9 cellular contexts compared by ENCODE assay signal in the genomic region with DNA sequence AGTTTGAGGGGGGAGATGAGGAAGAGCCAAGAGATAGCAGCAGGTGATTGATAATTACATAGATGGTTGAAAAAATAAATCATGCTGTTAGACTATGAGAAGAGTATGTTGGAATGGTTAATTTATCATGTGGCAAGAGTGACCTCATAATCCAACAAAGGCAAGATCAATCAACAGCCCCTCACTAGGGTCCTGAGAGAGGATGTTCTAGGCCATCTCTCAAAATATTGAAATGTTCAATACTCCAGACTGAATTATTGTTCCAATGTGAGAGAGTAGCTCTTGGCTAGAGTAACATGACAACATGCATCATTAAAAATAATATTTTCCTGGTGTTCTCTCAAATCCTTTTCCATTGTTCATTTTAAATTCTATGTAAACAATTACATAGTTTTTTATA.
A peak's percentile ranks its signal among the peaks of the same experiment; 100 is the strongest.
DNase-seq lines count a peak whose midpoint lies in the region; ATAC-seq, FAIRE-seq and TF ChIP-seq lines count a peak whose summit lies in the region.
"Had no signal": no experiment of that assay in that cellular context is flagged by ENCODE, and none has a peak within 500 bp of the region (broad histone marks: within the 10 kb centered on the region; RNA-seq: fewer than 3 reads in every experiment).

No MANE protein-coding gene starts in this region.

- H3K9me3 Mint-ChIP-seq in activated CD4-positive, alpha-beta T cell treated with anti-CD3 and anti-CD28 coated beads, Interleukin-2, amount 10 ng/mL, durations not matched to agents 7 days and 5 days, result no peaks in the 10 kb centered on the region
- H3K9me3 Mint-ChIP-seq in activated T-helper 1 cell treated with anti-CD3 and anti-CD28 coated beads, Interleukin-12 subunit alpha, Interleukin-12 subunit beta, Interleukin-2, Interleukin-4 antibody, amounts not matched to agents 30 ng/mL and 10 ng/mL and 1 ng/mL, durations not matched to agents 14 hours and 24 hours and 36 hours, result no peaks in the 10 kb centered on the region

- H3K9ac ChIP-seq in keratinocyte (ENCODE audit: control insufficient read depth, extremely low read depth, insufficient read depth, low read length), result no peak overlapping the region

- peak overlapping the region; percentile 50 for H3K4me2 ChIP-seq in keratinocyte (ENCODE audit: control insufficient read depth, extremely low read depth, insufficient read depth, low read depth, low read length)

- no peaks in the 10 kb centered on the region for H3K27me3 Mint-ChIP-seq in activated CD4-positive, alpha-beta T cell treated with anti-CD3 and anti-CD28 coated beads, Interleukin-2, amount 10 ng/mL, durations not matched to agents 7 days and 5 days
- no peaks in the 10 kb centered on the region for H3K27me3 Mint-ChIP-seq in activated T-helper 1 cell treated with anti-CD3 and anti-CD28 coated beads, Interleukin-12 subunit alpha, Interleukin-12 subunit beta, Interleukin-2, Interleukin-4 antibody, amounts not matched to agents 30 ng/mL and 10 ng/mL and 1 ng/mL, durations not matched to agents 14 hours and 24 hours and 36 hours (ENCODE audit: insufficient read depth)

- peaks cover 2% of the 10 kb centered on the region for H3K79me2 ChIP-seq in keratinocyte (ENCODE audit: control insufficient read depth, insufficient read depth, low read length)

- intact Hi-C loops in activated T-helper 1 cell treated with anti-CD3 and anti-CD28 coated beads, Interleukin-12 subunit alpha, Interleukin-12 subunit beta, Interleukin-2, Interleukin-4 antibody, amounts not matched to agents 30 ng/mL and 10 ng/mL and 1 ng/mL, durations not matched to agents 14 hours and 24 hours and 36 hours (cut with micrococcal nuclease), result loop anchor here (2.0 to 10.0 kb wide), 5 partner anchors 135 to 839 kb away; partner anchors contain the start of genes BBIP1, SHOC2 and XPNPEP1

- no peak for DNase-seq in activated CD4-positive, alpha-beta T cell treated with anti-CD3 and anti-CD28 coated beads, Interleukin-2, amount 10 ng/mL, durations not matched to agents 7 days and 5 days
- no peak for DNase-seq in activated CD4-positive, alpha-beta T cell treated with anti-CD3 and anti-CD28 coated beads, Interleukin-2, amount 50 U/mL, for 1 hour
- DNase-seq in activated T-helper 1 cell treated with anti-CD3 and anti-CD28 coated beads, Interleukin-12 subunit alpha, Interleukin-12 subunit beta, Interleukin-2, Interleukin-4 antibody, amounts not matched to agents 30 ng/mL and 10 ng/mL and 1 ng/mL, durations not matched to agents 14 hours and 24 hours and 36 hours (ENCODE audit: low spot score), result no peak
- DNase-seq in keratinocyte (ENCODE audit: low read depth, low spot score), result no peak
- DNase-seq in substantia nigra (lab: John Stamatoyannopoulos, UW), result no peak
- DNase-seq in SK-N-DZ (ENCODE audit: low spot score), result no peak
- DNase-seq in foreskin fibroblast, result no peak
- DNase-seq: NCI-H1105 had no signal

- no peak overlapping the region for H3K27ac ChIP-seq in keratinocyte (ENCODE audit: control insufficient read depth, insufficient read depth, low read length)
- peak overlapping the region; percentile 59 for H3K27ac ChIP-seq in substantia nigra (ENCODE audit: low read depth, low read length, poor library complexity, severe bottlenecking)

- dilution Hi-C loops in keratinocyte (cut with MboI; ENCODE audit: extremely low pct_ligation_motif_present, low sequenced_read_pairs), result no loop called here

- H2AFZ ChIP-seq in keratinocyte (ENCODE audit: control insufficient read depth, low read length), result no peak overlapping the region

- no peak for ATAC-seq in HG03442 (IDR thresholded peaks at IDR 0.05; ENCODE audit: unreplicated experiment)

- FAIRE-seq in keratinocyte (lab: Jason Lieb, UNC), result no peak

- H3K36me3 ChIP-seq in keratinocyte (ENCODE audit: control insufficient read depth in 2 of 2, extremely low read depth in 1 of 2, insufficient read depth in 2 of 2, low read length in 2 of 2), result no peaks in the 10 kb centered on the region

- H3K9me1 ChIP-seq in keratinocyte (ENCODE audit: control insufficient read depth, extremely low read depth, insufficient read depth, low read length), result peaks cover 2% of the 10 kb centered on the region

- H3K4me3 Mint-ChIP-seq in activated CD4-positive, alpha-beta T cell treated with anti-CD3 and anti-CD28 coated beads, Interleukin-2, amount 10 ng/mL, durations not matched to agents 7 days and 5 days, result peak overlapping the region; percentile 30
- H3K4me3 Mint-ChIP-seq in activated T-helper 1 cell treated with anti-CD3 and anti-CD28 coated beads, Interleukin-12 subunit alpha, Interleukin-12 subunit beta, Interleukin-2, Interleukin-4 antibody, amounts not matched to agents 30 ng/mL and 10 ng/mL and 1 ng/mL, durations not matched to agents 14 hours and 24 hours and 36 hours, result peak overlapping the region; percentile 60

- peaks cover 28% of the 10 kb centered on the region for H3K4me1 ChIP-seq in keratinocyte (ENCODE audit: control insufficient read depth, extremely low read depth, insufficient read depth, low read length)

- H3K4me1 Mint-ChIP-seq in activated CD4-positive, alpha-beta T cell treated with anti-CD3 and anti-CD28 coated beads, Interleukin-2, amount 10 ng/mL, durations not matched to agents 7 days and 5 days, result peaks cover 81% of the 10 kb centered on the region
- peaks cover 92% of the 10 kb centered on the region for H3K4me1 Mint-ChIP-seq in activated T-helper 1 cell treated with anti-CD3 and anti-CD28 coated beads, Interleukin-12 subunit alpha, Interleukin-12 subunit beta, Interleukin-2, Interleukin-4 antibody, amounts not matched to agents 30 ng/mL and 10 ng/mL and 1 ng/mL, durations not matched to agents 14 hours and 24 hours and 36 hours (ENCODE audit: low read depth)

- TF ChIP-seq CTCF in keratinocyte (optimal IDR thresholded peaks at IDR 0.05 in 1 of 3, IDR thresholded peaks at IDR 0.05 in 1 of 3, conservative IDR thresholded peaks at IDR 0.05 in 1 of 3; ENCODE audit: extremely low read depth in 1 of 3, insufficient read depth in 2 of 3, low read length in 3 of 3) (no peak), foreskin fibroblast (IDR thresholded peaks at IDR 0.05; ENCODE audit: low read depth, low read length) (no peak)

- CTCF ChIA-PET in activated CD4-positive, alpha-beta T cell treated with anti-CD3 and anti-CD28 coated beads, Interleukin-2, amount 10 ng/mL, durations not matched to agents 7 days and 5 days (lab: Charles Lee), result interaction anchor here (0.7 kb wide), 1 partner anchor 967 kb away, joined by 3 read pairs; no protein-coding TSS in a partner anchor

- H3K36me3 Mint-ChIP-seq in activated CD4-positive, alpha-beta T cell treated with anti-CD3 and anti-CD28 coated beads, Interleukin-2, amount 10 ng/mL, durations not matched to agents 7 days and 5 days (ENCODE audit: low read depth), result peaks cover 40% of the 10 kb centered on the region
- peaks cover 2% of the 10 kb centered on the region for H3K36me3 Mint-ChIP-seq in activated T-helper 1 cell treated with anti-CD3 and anti-CD28 coated beads, Interleukin-12 subunit alpha, Interleukin-12 subunit beta, Interleukin-2, Interleukin-4 antibody, amounts not matched to agents 30 ng/mL and 10 ng/mL and 1 ng/mL, durations not matched to agents 14 hours and 24 hours and 36 hours (ENCODE audit: low read depth)

- H3K27ac Mint-ChIP-seq in activated CD4-positive, alpha-beta T cell treated with anti-CD3 and anti-CD28 coated beads, Interleukin-2, amount 10 ng/mL, durations not matched to agents 7 days and 5 days, result peak overlapping the region; percentile 73
- peak overlapping the region; percentile 90 for H3K27ac Mint-ChIP-seq in activated T-helper 1 cell treated with anti-CD3 and anti-CD28 coated beads, Interleukin-12 subunit alpha, Interleukin-12 subunit beta, Interleukin-2, Interleukin-4 antibody, amounts not matched to agents 30 ng/mL and 10 ng/mL and 1 ng/mL, durations not matched to agents 14 hours and 24 hours and 36 hours

- POLR2A ChIA-PET in activated CD4-positive, alpha-beta T cell treated with anti-CD3 and anti-CD28 coated beads, Interleukin-2, amount 10 ng/mL, durations not matched to agents 7 days and 5 days (lab: Charles Lee), result no interaction called here

- H3K9me3 ChIP-seq in keratinocyte (ENCODE audit: control insufficient read depth, low read depth, low read length), result no peaks in the 10 kb centered on the region

- H4K20me1 ChIP-seq in keratinocyte (ENCODE audit: control insufficient read depth, extremely low read depth, insufficient read depth, low read length), result no peaks in the 10 kb centered on the region

- H3K27me3 ChIP-seq in keratinocyte (ENCODE audit: control insufficient read depth, extremely low read depth, insufficient read depth, low read length), result no peaks in the 10 kb centered on the region

- H3K4me3 ChIP-seq in keratinocyte (ENCODE audit: control insufficient read depth in 2 of 3, extremely low read depth in 1 of 3, insufficient read depth in 2 of 3, low read depth in 1 of 3, low read length in 3 of 3) (no peak overlapping the region), foreskin fibroblast (ENCODE audit: low read depth in 1 of 2, low read length in 2 of 2) (peak overlapping the region in 1 of 2 donors; percentile 13)
